8 cellular contexts compared by ENCODE assay signal in genomic region chr11:65551572-65552398, GRCh38. TPM values are rescaled to one million over a fixed set of nuclear protein-coding genes. Genes with fewer than 3 reads are reported as not detected.
DNase-seq lines count a peak whose midpoint lies in the region; ATAC-seq and TF ChIP-seq lines count a peak whose summit lies in the region.

No MANE protein-coding gene starts in this region.

- no peak overlapping the region for H3K4me2 ChIP-seq in smooth muscle cell

- no peak overlapping the region for H2AFZ ChIP-seq in smooth muscle cell (ENCODE audit: low read depth)

- peaks cover 4% of the 10 kb centered on the region for H3F3A ChIP-seq in smooth muscle cell (ENCODE audit: low read depth)

- intact Hi-C loops in vagina (cut with DNase I): no loop called here

- peak; percentile 19 for ATAC-seq in gastroesophageal sphincter
- ATAC-seq in GM21423 (IDR thresholded peaks at IDR 0.05; ENCODE audit: unreplicated experiment): no peak

- DNase-seq in DMS153 treated with DMSO at 0.1 percent for 48 hours (lab: John Stamatoyannopoulos, UW; ENCODE audit: unreplicated experiment) (peak; percentile 84), H7 (peak; percentile 90), NCI-H526 (lab: John Stamatoyannopoulos, UW) (peak; percentile 46 to 88), smooth muscle cell (lab: John Stamatoyannopoulos, UW; ENCODE audit: unreplicated experiment) (no peak), vagina (ENCODE audit: extremely low spot score in 2 of 2) (no peak)
- DNase-seq in activated T-cell treated with anti-CD3 and anti-CD28 coated beads, Interleukin-2, amount 50 U/mL, for 48 hours: peak; percentile 79 to 81

- WGBS in gastroesophageal sphincter (ENCODE audit: low coverage in 1 of 2), 2 donors: 59 to 68% methylated on average over 3 to 10 of the region's 18 CpGs
- WGBS in smooth muscle cell (ENCODE audit: low lambda C conversion rate): 74% methylated on average over 18 of the region's 18 CpGs

- TF ChIP-seq EP300 in gastroesophageal sphincter (IDR thresholded peaks at IDR 0.05): no peak

- H3K4me1 ChIP-seq in gastroesophageal sphincter (peaks cover 0 to 64% (median 32%) of the 10 kb centered on the region in 3 donors), smooth muscle cell (ENCODE audit: low read depth) (peaks cover under 1% of the 10 kb centered on the region), vagina (peaks cover 43% of the 10 kb centered on the region)

- peaks cover 5% of the 10 kb centered on the region for H3K79me2 ChIP-seq in smooth muscle cell (ENCODE audit: low read depth)

- peaks cover 10% of the 10 kb centered on the region for H4K20me1 ChIP-seq in smooth muscle cell (ENCODE audit: low read depth)

- TF ChIP-seq CTCF in gastroesophageal sphincter (IDR thresholded peaks at IDR 0.05) (peak in 2 of 4 experiments; percentile 37 to 48), smooth muscle cell (IDR thresholded peaks at IDR 0.05; ENCODE audit: borderline replicate concordance, insufficient read depth, poor library complexity, severe bottlenecking) (peak; percentile 32), vagina (IDR thresholded peaks at IDR 0.05) (no peak)

- H3K27me3 ChIP-seq in H7 (ENCODE audit: control insufficient read depth, insufficient read depth, low read length): peaks cover 38% of the 10 kb centered on the region
- no peaks in the 10 kb centered on the region for H3K27me3 ChIP-seq in gastroesophageal sphincter
- H3K27me3 ChIP-seq in smooth muscle cell (ENCODE audit: low read depth): no peaks in the 10 kb centered on the region
- no peaks in the 10 kb centered on the region for H3K27me3 ChIP-seq in vagina

- no peak overlapping the region for H3K9ac ChIP-seq in smooth muscle cell (ENCODE audit: low read depth)

- H3K9me3 ChIP-seq in gastroesophageal sphincter (no peaks in the 10 kb centered on the region), smooth muscle cell (replicated peaks; ENCODE audit: low read depth) (no peaks in the 10 kb centered on the region), vagina (no peaks in the 10 kb centered on the region)

- H3K4me3 ChIP-seq in H7 (ENCODE audit: insufficient read depth, low read depth, low read length) (no peak overlapping the region), gastroesophageal sphincter (no peak overlapping the region), smooth muscle cell (no peak overlapping the region), vagina (no peak overlapping the region)

- no peak overlapping the region for H3K27ac ChIP-seq in gastroesophageal sphincter
- H3K27ac ChIP-seq in smooth muscle cell (ENCODE audit: low read depth): no peak overlapping the region
- H3K27ac ChIP-seq in vagina: no peak overlapping the region

- TF ChIP-seq POLR2A in gastroesophageal sphincter (IDR thresholded peaks at IDR 0.05) (no peak), vagina (IDR thresholded peaks at IDR 0.05) (no peak)

- H3K36me3 ChIP-seq in H7 (replicated peaks; ENCODE audit: control insufficient read depth, insufficient read depth, low read length) (no peaks in the 10 kb centered on the region; the same call in 1 of the 2 replicates), gastroesophageal sphincter (peaks cover 0 to 72% of the 10 kb centered on the region in 2 donors), smooth muscle cell (ENCODE audit: low read depth) (no peaks in the 10 kb centered on the region), vagina (peaks cover 0 to 49% of the 10 kb centered on the region in 2 donors)

RNA-seq across cellular contexts. Expression of gene LTBP3, which starts 6.4 kb away (rescaled TPM):
- 3.9 and 5.7 TPM in 2 replicates for total RNA-seq in H7 (2014; rRNA removed; shearing (Covaris generic))
- total RNA-seq in gastroesophageal sphincter (100 to 1,000 TPM in 3 of 4 donors, 10 to 100 TPM in 1; 90.6 to 173 (median 139) TPM), smooth muscle cell (33.6 TPM in 2 replicates), vagina (246 TPM)
- polyA plus RNA-seq in smooth muscle cell: 46.4 and 53.9 TPM in 2 replicates

RNA-seq across cellular contexts. Expression of gene ZNRD2, which starts 18.5 kb away (rescaled TPM):
- 88.1 and 89.1 TPM in 2 replicates for total RNA-seq in H7 (2014; rRNA removed; shearing (Covaris generic))
- total RNA-seq in gastroesophageal sphincter (10 to 100 TPM; 38.4 to 73.5 (median 43.5) TPM), smooth muscle cell (45.9 and 55.5 TPM in 2 replicates), vagina (68.5 TPM)
- polyA plus RNA-seq in smooth muscle cell: 105 and 108 TPM in 2 replicates

RNA-seq across cellular contexts. Expression of gene FAM89B, which starts 20.6 kb away (rescaled TPM):
- 8.6 and 20.4 TPM in 2 replicates for total RNA-seq in H7 (2014; rRNA removed; shearing (Covaris generic))
- total RNA-seq in gastroesophageal sphincter: 10 to 100 TPM; 36.6 to 68.3 (median 55.0) TPM
- 51.4 and 63.9 TPM in 2 replicates for total RNA-seq in smooth muscle cell
- polyA plus RNA-seq in smooth muscle cell: 174 TPM in 2 replicates
- total RNA-seq in vagina: 62.4 TPM

RNA-seq across cellular contexts. Expression of gene EHBP1L1, which starts 24.1 kb away (rescaled TPM):
- 1.9 and 4.7 TPM in 2 replicates for total RNA-seq in H7 (2014; rRNA removed; shearing (Covaris generic))
- total RNA-seq in gastroesophageal sphincter (100 to 1,000 TPM; 172 to 329 (median 202) TPM), smooth muscle cell (5.1 and 14.0 TPM in 2 replicates), vagina (123 TPM)
- 28.4 and 29.5 TPM in 2 replicates for polyA plus RNA-seq in smooth muscle cell

RNA-seq across cellular contexts. Expression of gene SCYL1, which starts 26.9 kb away (rescaled TPM):
- 70.0 and 72.3 TPM in 2 replicates for total RNA-seq in H7 (2014; rRNA removed; shearing (Covaris generic))
- total RNA-seq in gastroesophageal sphincter (10 to 100 TPM; 70.6 to 97.6 (median 89.2) TPM), smooth muscle cell (66.6 and 90.8 TPM in 2 replicates), vagina (77.3 TPM)
- 108 and 123 TPM in 2 replicates for polyA plus RNA-seq in smooth muscle cell

Comparison
In these comparisons a context has a peak if more than half of its experiments do, and no peak if none do; other contexts are left out.
1. DNase-seq: peak in DMS153 treated with DMSO at 0.1 percent for 48 hours (single experiment), H7 (single experiment), NCI-H526 (2 of 2) and activated T-cell treated with anti-CD3 and anti-CD28 coated beads, Interleukin-2, amount 50 U/mL, for 48 hours (2 of 2); none in smooth muscle cell (single experiment) and vagina (0 of 2).